ENCODE assay signal across 12 cellular contexts in genomic region chr9:91047993-91048607, GRCh38.
DNase-seq lines count a peak whose midpoint lies in the region; ATAC-seq and TF ChIP-seq lines count a peak whose summit lies in the region.
"Had no signal": no experiment of that assay in that cellular context is flagged by ENCODE, and none has a peak within 500 bp of the region (broad histone marks: within the 10 kb centered on the region; RNA-seq: fewer than 3 reads in every experiment).

No MANE protein-coding gene starts in this region.

- H3K27ac ChIP-seq in fibroblast of lung (ENCODE audit: insufficient read depth, low read length) (peak overlapping the region; percentile 34), mesendoderm (ENCODE audit: low read depth, low read length) (no peak overlapping the region)
- H3K27ac ChIP-seq: coronary artery had no signal

- no peak overlapping the region for H3K23ac ChIP-seq in mesendoderm (ENCODE audit: low read length)

- POLR2A ChIA-PET in activated CD4-positive, alpha-beta T cell treated with anti-CD3 and anti-CD28 coated beads, Interleukin-2, amount 10 ng/mL, durations not matched to agents 7 days and 5 days (lab: Charles Lee), result no interaction called here
- POLR2A ChIA-PET in Caco-2 (lab: Charles Lee), result no interaction called here

- no peak overlapping the region for H2BK5ac ChIP-seq in mesendoderm (ENCODE audit: low read length)

- H3K4me1 Mint-ChIP-seq in activated CD4-positive, alpha-beta T cell treated with anti-CD3 and anti-CD28 coated beads, Interleukin-2, amount 10 ng/mL, durations not matched to agents 7 days and 5 days, result peaks cover 57% of the 10 kb centered on the region
- H3K4me1 Mint-ChIP-seq in stimulated activated naive B cell treated with anti-CD40 and anti-IgM and Interleukin-4, amounts not matched to agents 10 μg/mL and 1 μg/mL and 100 μg/mL, for 72 hours, result peaks cover 16 to 27% of the 10 kb centered on the region in 2 donors
- no peaks in the 10 kb centered on the region for H3K4me1 Mint-ChIP-seq in Caco-2 (ENCODE audit: low read depth, unreplicated experiment)

- H3K27ac Mint-ChIP-seq in activated CD4-positive, alpha-beta T cell treated with anti-CD3 and anti-CD28 coated beads, Interleukin-2, amount 10 ng/mL, durations not matched to agents 7 days and 5 days, result peak overlapping the region; percentile 79
- peak overlapping the region; percentile 3 for H3K27ac Mint-ChIP-seq in stimulated activated naive B cell treated with anti-CD40 and anti-IgM and Interleukin-4, amounts not matched to agents 10 μg/mL and 1 μg/mL and 100 μg/mL, for 72 hours
- no peak overlapping the region for H3K27ac Mint-ChIP-seq in Caco-2 (ENCODE audit: unreplicated experiment)
- H3K27ac Mint-ChIP-seq: mesothelial cell of epicardium had no signal

- H2BK15ac ChIP-seq in mesendoderm (replicated peaks; ENCODE audit: low read depth), result no peak overlapping the region

- H3K27me3 Mint-ChIP-seq in activated CD4-positive, alpha-beta T cell treated with anti-CD3 and anti-CD28 coated beads, Interleukin-2, amount 10 ng/mL, durations not matched to agents 7 days and 5 days, result peaks cover 2% of the 10 kb centered on the region
- H3K27me3 Mint-ChIP-seq in stimulated activated naive B cell treated with anti-CD40 and anti-IgM and Interleukin-4, amounts not matched to agents 10 μg/mL and 1 μg/mL and 100 μg/mL, for 72 hours, result peaks cover 31 to 49% of the 10 kb centered on the region in 2 donors
- H3K27me3 Mint-ChIP-seq in Caco-2 (ENCODE audit: insufficient read depth, unreplicated experiment), result peaks cover 5% of the 10 kb centered on the region

- H3K27me3 ChIP-seq in fibroblast of lung (ENCODE audit: control insufficient read depth, insufficient read depth, low read length) (no peaks in the 10 kb centered on the region), Caco-2 (replicated peaks; ENCODE audit: control insufficient read depth, insufficient read depth, low read length) (no peaks in the 10 kb centered on the region), mesendoderm (ENCODE audit: insufficient read depth, low read length, poor library complexity) (no peaks in the 10 kb centered on the region)

- no peak overlapping the region for H4K5ac ChIP-seq in mesendoderm (ENCODE audit: low read length)

- TF ChIP-seq CTCF in fibroblast of lung (conservative IDR thresholded peaks at IDR 0.05 in 1 of 2, IDR thresholded peaks at IDR 0.05 in 1 of 2; ENCODE audit: low read depth in 1 of 2, low read length in 2 of 2) (no peak), Caco-2 (IDR thresholded peaks at IDR 0.05; ENCODE audit: insufficient read depth in 1 of 2, low read depth in 1 of 2, low read length in 1 of 2, severe bottlenecking in 1 of 2, unreplicated experiment in 1 of 2) (no peak)

- no peaks in the 10 kb centered on the region for H3K79me1 ChIP-seq in mesendoderm (ENCODE audit: low read length)

- intact Hi-C loops in Caco-2 (cut with micrococcal nuclease; ENCODE audit: unreplicated experiment), result no loop called here

- H3K9me3 ChIP-seq in fibroblast of lung (ENCODE audit: control insufficient read depth, insufficient read depth, low read depth, low read length), result no peaks in the 10 kb centered on the region
- no peaks in the 10 kb centered on the region for H3K9me3 ChIP-seq in Caco-2

- H3K4me3 Mint-ChIP-seq in activated CD4-positive, alpha-beta T cell treated with anti-CD3 and anti-CD28 coated beads, Interleukin-2, amount 10 ng/mL, durations not matched to agents 7 days and 5 days, result peak overlapping the region; percentile 43
- H3K4me3 Mint-ChIP-seq in stimulated activated naive B cell treated with anti-CD40 and anti-IgM and Interleukin-4, amounts not matched to agents 10 μg/mL and 1 μg/mL and 100 μg/mL, for 72 hours, result no peak overlapping the region
- H3K4me3 Mint-ChIP-seq in Caco-2 (ENCODE audit: unreplicated experiment), result no peak overlapping the region
- H3K4me3 Mint-ChIP-seq: mesothelial cell of epicardium had no signal

- no CpG with 5 or more reads among the region's 9 CpGs for WGBS in mesendoderm (ENCODE audit: extremely low coverage, insufficient coverage, low lambda C conversion rate)

- H3K79me2 ChIP-seq in fibroblast of lung (ENCODE audit: control insufficient read depth, insufficient read depth, low read length) (no peaks in the 10 kb centered on the region), mesendoderm (ENCODE audit: control insufficient read depth, insufficient read depth, low read length) (no peaks in the 10 kb centered on the region)

- no peak overlapping the region for H3K56ac ChIP-seq in mesendoderm (ENCODE audit: low read length)

- no TSS peak for BruUV-seq in Caco-2 (replicated peaks; lab: Mats Ljungman, UMichigan)

- no peaks in the 10 kb centered on the region for H4K20me1 ChIP-seq in fibroblast of lung (ENCODE audit: control insufficient read depth, extremely low read depth, insufficient read depth, low read length)

- peaks cover 6% of the 10 kb centered on the region for H3K36me3 Mint-ChIP-seq in activated CD4-positive, alpha-beta T cell treated with anti-CD3 and anti-CD28 coated beads, Interleukin-2, amount 10 ng/mL, durations not matched to agents 7 days and 5 days (ENCODE audit: low read depth)
- no peaks in the 10 kb centered on the region for H3K36me3 Mint-ChIP-seq in stimulated activated naive B cell treated with anti-CD40 and anti-IgM and Interleukin-4, amounts not matched to agents 10 μg/mL and 1 μg/mL and 100 μg/mL, for 72 hours
- no peaks in the 10 kb centered on the region for H3K36me3 Mint-ChIP-seq in Caco-2 (ENCODE audit: insufficient read depth, unreplicated experiment)
- H3K36me3 Mint-ChIP-seq: mesothelial cell of epicardium had no signal

- H3K4me3 ChIP-seq in fibroblast of lung (replicated peaks in 1 of 4; ENCODE audit: control extremely low read depth in 1 of 4, insufficient read depth in 1 of 4, low read depth in 3 of 4, low read length in 4 of 4) (no peak overlapping the region), Caco-2 (ENCODE audit: low read depth, low read length) (no peak overlapping the region), mesendoderm (ENCODE audit: low read length) (no peak overlapping the region)
- H3K4me3 ChIP-seq: coronary artery had no signal

- H4K8ac ChIP-seq in mesendoderm (ENCODE audit: low read depth, low read length), result no peak overlapping the region

- no peak overlapping the region for H2BK120ac ChIP-seq in mesendoderm (ENCODE audit: low read depth, low read length)

- peaks cover 6% of the 10 kb centered on the region for H3K4me1 ChIP-seq in fibroblast of lung (ENCODE audit: control insufficient read depth, extremely low read depth, insufficient read depth, low read length)
- H3K4me1 ChIP-seq in Caco-2, result no peaks in the 10 kb centered on the region
- H3K4me1 ChIP-seq in mesendoderm (ENCODE audit: control insufficient read depth, low read depth, low read length), result no peaks in the 10 kb centered on the region

- H2AFZ ChIP-seq in fibroblast of lung (ENCODE audit: low read length), result no peak overlapping the region

- H3K9me3 Mint-ChIP-seq in activated CD4-positive, alpha-beta T cell treated with anti-CD3 and anti-CD28 coated beads, Interleukin-2, amount 10 ng/mL, durations not matched to agents 7 days and 5 days, result peaks cover 7% of the 10 kb centered on the region
- H3K9me3 Mint-ChIP-seq in stimulated activated naive B cell treated with anti-CD40 and anti-IgM and Interleukin-4, amounts not matched to agents 10 μg/mL and 1 μg/mL and 100 μg/mL, for 72 hours, result no peaks in the 10 kb centered on the region
- H3K9me3 Mint-ChIP-seq in Caco-2 (ENCODE audit: unreplicated experiment), result no peaks in the 10 kb centered on the region

- H3K4ac ChIP-seq in mesendoderm (ENCODE audit: low read depth, low read length), result no peak overlapping the region

- H3K36me3 ChIP-seq in fibroblast of lung (ENCODE audit: control insufficient read depth, insufficient read depth, low read length) (no peaks in the 10 kb centered on the region), Caco-2 (ENCODE audit: control insufficient read depth, insufficient read depth, low read length) (no peaks in the 10 kb centered on the region), mesendoderm (ENCODE audit: control insufficient read depth, insufficient read depth, low read length) (no peaks in the 10 kb centered on the region)

- ATAC-seq in stimulated activated naive B cell treated with anti-CD40 and anti-IgM and Interleukin-4, amounts not matched to agents 10 μg/mL and 1 μg/mL and 100 μg/mL, for 72 hours (replicated peaks), result peak; percentile 71 to 80

- CTCF ChIA-PET in activated CD4-positive, alpha-beta T cell treated with anti-CD3 and anti-CD28 coated beads, Interleukin-2, amount 10 ng/mL, durations not matched to agents 7 days and 5 days (lab: Charles Lee), result no interaction called here
- CTCF ChIA-PET in Caco-2 (lab: Charles Lee), result no interaction called here

- H3K9ac ChIP-seq in fibroblast of lung (ENCODE audit: insufficient read depth, low read length) (no peak overlapping the region), mesendoderm (ENCODE audit: low read length) (no peak overlapping the region)

- H2AK5ac ChIP-seq in mesendoderm (ENCODE audit: low read length), result no peak overlapping the region

- DNase-seq in activated CD8-positive, alpha-beta memory T cell treated with anti-CD3 and anti-CD28 coated beads for 24 hours, result peak; percentile 64
- no peak for DNase-seq in activated CD8-positive, alpha-beta memory T cell treated with anti-CD3 and anti-CD28 coated beads, Interleukin-2, amount 50 U/mL, for 4 hours
- peak; percentile 48 for DNase-seq in activated CD4-positive, alpha-beta T cell treated with anti-CD3 and anti-CD28 coated beads, Interleukin-2, amount 10 ng/mL, durations not matched to agents 7 days and 5 days
- DNase-seq in fibroblast of lung (ENCODE audit: low read depth in 2 of 2) (peak; percentile 87 to 90), Caco-2 (no peak), mesendoderm (no peak), NCI-H1048 (lab: John Stamatoyannopoulos, UW) (no peak)
- no peak for DNase-seq in stimulated activated naive B cell treated with anti-CD40 and anti-IgM and Interleukin-4, amounts not matched to agents 10 μg/mL and 1 μg/mL and 100 μg/mL, for 72 hours
- DNase-seq: AML-193, NCI-H1417 treated with DMSO at 0.1 percent for 48 hours had no signal

- H3K4me2 ChIP-seq in fibroblast of lung (ENCODE audit: extremely low read depth, insufficient read depth, low read length), result peak overlapping the region; percentile 46
- H3K4me2 ChIP-seq in mesendoderm (ENCODE audit: low read length), result no peak overlapping the region

- no peak overlapping the region for H3K18ac ChIP-seq in mesendoderm (ENCODE audit: low read length)

Comparison
In these comparisons a context has a peak if more than half of its experiments do, and no peak if none do; other contexts are left out.
1. DNase-seq: peak in activated CD8-positive, alpha-beta memory T cell treated with anti-CD3 and anti-CD28 coated beads for 24 hours (single experiment), activated CD4-positive, alpha-beta T cell treated with anti-CD3 and anti-CD28 coated beads, Interleukin-2, amount 10 ng/mL, durations not matched to agents 7 days and 5 days (single experiment) and fibroblast of lung (2 of 2); none in activated CD8-positive, alpha-beta memory T cell treated with anti-CD3 and anti-CD28 coated beads, Interleukin-2, amount 50 U/mL, for 4 hours (single experiment), stimulated activated naive B cell treated with anti-CD40 and anti-IgM and Interleukin-4, amounts not matched to agents 10 μg/mL and 1 μg/mL and 100 μg/mL, for 72 hours (single experiment), Caco-2 (0 of 2), mesendoderm (single experiment) and NCI-H1048 (single experiment).